Comparison of ENCODE assay signal across 24 cellular contexts in genomic region chr1:90768098-90768497, GRCh38. TPM values are rescaled to one million over a fixed set of nuclear protein-coding genes. Genes with fewer than 3 reads are reported as not detected.
"Had no signal": no experiment of that assay in that cellular context is flagged by ENCODE, and none has a peak within 500 bp of the region (broad histone marks: within the 10 kb centered on the region; RNA-seq: fewer than 3 reads in every experiment).

No MANE protein-coding gene starts in this region.

- H3K27ac ChIP-seq: heart right ventricle, lower lobe of right lung, ovary, prostate gland, stomach, transverse colon, uterus, VCaP had no signal

- ATAC-seq: activated CD4-positive, CD25-positive, alpha-beta regulatory T cell treated with anti-CD3 and anti-CD28 coated beads, Interleukin-2, amount 50 U/mL, for 24 hours; heart right ventricle; left lobe of liver; lower lobe of right lung; natural killer cell had no signal

- H3K4me1 ChIP-seq: heart right ventricle, lower lobe of right lung, prostate gland, stomach, transverse colon, uterus had no signal

- H3K9me3 ChIP-seq: heart right ventricle, lower lobe of right lung, ovary, prostate gland, stomach, transverse colon, uterus had no signal

- H3K36me3 ChIP-seq: heart right ventricle, lower lobe of right lung, ovary, prostate gland, stomach, transverse colon, uterus had no signal

- H3K27ac Mint-ChIP-seq: activated CD4-positive, alpha-beta memory T cell treated with anti-CD3 and anti-CD28 coated beads, Interleukin-2, amount 10 ng/mL, durations not matched to agents 7 days and 5 days; activated CD4-positive, alpha-beta T cell treated with anti-CD3 and anti-CD28 coated beads, Interleukin-2, amount 10 ng/mL, durations not matched to agents 24 days and 14 days; activated naive CD4-positive, alpha-beta T cell treated with anti-CD3 and anti-CD28 coated beads, Interleukin-2, amount 10 ng/mL, durations not matched to agents 7 days and 5 days; activated T-cell treated with anti-CD3 and anti-CD28 coated beads, Interleukin-2, amount 50 U/mL, for 72 hours; natural killer cell had no signal

- H3K36me3 Mint-ChIP-seq: activated naive CD4-positive, alpha-beta T cell treated with anti-CD3 and anti-CD28 coated beads, Interleukin-2, amount 10 ng/mL, durations not matched to agents 7 days and 5 days; natural killer cell had no signal

- H3K4me3 ChIP-seq: heart right ventricle, lower lobe of right lung, ovary, prostate gland, stomach, transverse colon, uterus had no signal

- H3K27me3 Mint-ChIP-seq: activated naive CD4-positive, alpha-beta T cell treated with anti-CD3 and anti-CD28 coated beads, Interleukin-2, amount 10 ng/mL, durations not matched to agents 7 days and 5 days had no signal

- H3K9me3 Mint-ChIP-seq: activated CD4-positive, alpha-beta memory T cell treated with anti-CD3 and anti-CD28 coated beads, Interleukin-2, amount 10 ng/mL, durations not matched to agents 7 days and 5 days; activated CD4-positive, alpha-beta T cell treated with anti-CD3 and anti-CD28 coated beads, Interleukin-2, amount 10 ng/mL, durations not matched to agents 24 days and 14 days; activated naive CD4-positive, alpha-beta T cell treated with anti-CD3 and anti-CD28 coated beads, Interleukin-2, amount 10 ng/mL, durations not matched to agents 7 days and 5 days had no signal

- H3K4me1 Mint-ChIP-seq: activated CD4-positive, alpha-beta T cell treated with anti-CD3 and anti-CD28 coated beads, Interleukin-2, amount 10 ng/mL, durations not matched to agents 24 days and 14 days; activated naive CD4-positive, alpha-beta T cell treated with anti-CD3 and anti-CD28 coated beads, Interleukin-2, amount 10 ng/mL, durations not matched to agents 7 days and 5 days; natural killer cell had no signal

- DNase-seq: activated CD4-positive, alpha-beta memory T cell treated with anti-CD3 and anti-CD28 coated beads, Interleukin-2, amount 10 ng/mL, durations not matched to agents 7 days and 5 days; activated CD4-positive, alpha-beta T cell treated with anti-CD3 and anti-CD28 coated beads, Interleukin-2, amount 10 ng/mL, durations not matched to agents 24 days and 14 days; activated effector memory CD4-positive, alpha-beta T cell treated with anti-CD3 and anti-CD28 coated beads, Interleukin-2, amount 50 U/mL, for 16 hours; activated naive CD4-positive, alpha-beta T cell treated with anti-CD3 and anti-CD28 coated beads, Interleukin-2, amount 10 ng/mL, durations not matched to agents 7 days and 5 days; activated T-cell treated with anti-CD3 and anti-CD28 coated beads, Interleukin-2, amount 50 U/mL, for 72 hours; amygdala; heart right ventricle; kidney; lower lobe of right lung; midbrain; natural killer cell; ovary; stimulated activated CD4-positive, alpha-beta T cell treated with anti-CD3 and anti-CD28 coated beads, Interleukin-1b, Interleukin-23, amount 100 ng/mL, for 48 hours; stomach; transverse colon; uterus had no signal

- H3K27me3 ChIP-seq: ovary, uterus had no signal

- H3K4me3 Mint-ChIP-seq: activated CD4-positive, alpha-beta memory T cell treated with anti-CD3 and anti-CD28 coated beads, Interleukin-2, amount 10 ng/mL, durations not matched to agents 7 days and 5 days; activated CD4-positive, alpha-beta T cell treated with anti-CD3 and anti-CD28 coated beads, Interleukin-2, amount 10 ng/mL, durations not matched to agents 24 days and 14 days; activated naive CD4-positive, alpha-beta T cell treated with anti-CD3 and anti-CD28 coated beads, Interleukin-2, amount 10 ng/mL, durations not matched to agents 7 days and 5 days; activated T-cell treated with anti-CD3 and anti-CD28 coated beads, Interleukin-2, amount 50 U/mL, for 72 hours; natural killer cell had no signal

RNA-seq across cellular contexts. Expression of gene BARHL2, which starts 51.0 kb away (rescaled TPM):
- total RNA-seq: activated CD4-positive, alpha-beta memory T cell treated with anti-CD3 and anti-CD28 coated beads, Interleukin-2, amount 10 ng/mL, durations not matched to agents 7 days and 5 days; activated CD4-positive, alpha-beta T cell treated with anti-CD3 and anti-CD28 coated beads, Interleukin-2, amount 10 ng/mL, durations not matched to agents 24 days and 14 days; activated T-cell treated with anti-CD3 and anti-CD28 coated beads, Interleukin-2, amount 50 U/mL, for 72 hours; epithelial cell of proximal tubule; fibroblast of villous mesenchyme; kidney; left lobe of liver; lower lobe of right lung; natural killer cell; ovary; stomach; T-helper 2 cell treated with Interferon-gamma antibody and Interleukin-4, amounts not matched to agents 100 ng/mL and 5 ng/mL, for 36 hours; temporal lobe; transverse colon; uterus had no signal
- polyA plus RNA-seq: heart right ventricle, ovary, stomach had no signal
